16 cellular contexts compared by ENCODE assay signal in the genomic region with DNA sequence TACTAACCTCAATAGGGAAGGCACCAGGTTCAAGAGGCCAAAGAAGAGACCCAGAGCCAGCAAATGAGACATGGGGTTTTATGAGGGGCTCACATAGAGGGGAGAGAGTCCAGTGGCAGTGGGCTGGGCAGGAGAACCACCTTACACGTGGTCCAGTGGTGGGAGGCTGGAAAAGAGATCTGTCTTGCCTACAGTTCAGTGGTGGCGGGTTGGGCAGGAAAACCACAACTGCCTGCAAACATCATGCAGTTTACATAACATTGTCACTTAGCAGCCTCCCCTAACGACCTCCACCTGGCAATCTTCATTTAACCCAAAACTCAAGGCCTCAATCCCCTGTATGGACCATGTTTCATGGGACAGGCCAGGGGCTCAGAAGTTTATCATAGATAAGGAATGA. TPM values are rescaled to one million over a fixed set of nuclear protein-coding genes. Genes with fewer than 3 reads are reported as not detected.
DNase-seq lines count a peak whose midpoint lies in the region; ATAC-seq and TF ChIP-seq lines count a peak whose summit lies in the region.
"Had no signal": no experiment of that assay in that cellular context is flagged by ENCODE, and none has a peak within 500 bp of the region (broad histone marks: within the 10 kb centered on the region; RNA-seq: fewer than 3 reads in every experiment).

No MANE protein-coding gene starts in this region.

- peak overlapping the region; percentile 79 for H3K27ac Mint-ChIP-seq in activated CD4-positive, alpha-beta T cell treated with anti-CD3 and anti-CD28 coated beads for 36 hours
- peak overlapping the region; percentile 51 for H3K27ac Mint-ChIP-seq in activated T-helper 17 cell treated with anti-CD3 and anti-CD28 coated beads, Interleukin-2, amount 50 U/mL, for 72 hours
- H3K27ac Mint-ChIP-seq in neural progenitor cell = peak overlapping the region; percentile 30
- H3K27ac Mint-ChIP-seq: endodermal cell, mesothelial cell of epicardium had no signal

- H3K4me3 ChIP-seq in neural progenitor cell = no peak overlapping the region

- intact Hi-C loops in activated CD4-positive, alpha-beta T cell treated with anti-CD3 and anti-CD28 coated beads for 36 hours (cut with DNase I, micrococcal nuclease) = loop anchor here in 1 of 2 experiments (2.0 kb wide), 1 partner anchor 96 kb away; no protein-coding TSS in a partner anchor

- H3F3A ChIP-seq in neural progenitor cell (ENCODE audit: low read depth) = no peaks in the 10 kb centered on the region

- H3K27ac ChIP-seq in neural progenitor cell = no peak overlapping the region
- H3K27ac ChIP-seq: 22Rv1, parathyroid adenoma had no signal

- no peak for TF ChIP-seq CTCF in neural progenitor cell (IDR thresholded peaks at IDR 0.05)

- no peak overlapping the region for H3K9ac ChIP-seq in neural progenitor cell
- H3K9ac ChIP-seq: parathyroid adenoma had no signal

- no peaks in the 10 kb centered on the region for H3K36me3 ChIP-seq in neural progenitor cell

- H3K4me1 Mint-ChIP-seq in activated CD4-positive, alpha-beta T cell treated with anti-CD3 and anti-CD28 coated beads for 36 hours = peaks cover 95% of the 10 kb centered on the region
- peaks cover 73% of the 10 kb centered on the region for H3K4me1 Mint-ChIP-seq in activated T-helper 17 cell treated with anti-CD3 and anti-CD28 coated beads, Interleukin-2, amount 50 U/mL, for 72 hours
- peaks cover 62% of the 10 kb centered on the region for H3K4me1 Mint-ChIP-seq in neural progenitor cell
- H3K4me1 Mint-ChIP-seq: endodermal cell had no signal

- no peaks in the 10 kb centered on the region for H3K79me2 ChIP-seq in neural progenitor cell (ENCODE audit: low read depth)
- H3K79me2 ChIP-seq: parathyroid adenoma had no signal

- H4K20me1 ChIP-seq in neural progenitor cell (ENCODE audit: low read depth) = no peaks in the 10 kb centered on the region

- H3K27me3 ChIP-seq in neural progenitor cell = no peaks in the 10 kb centered on the region

- no peak for ATAC-seq in activated CD4-positive, alpha-beta T cell treated with anti-CD3 and anti-CD28 coated beads for 36 hours
- ATAC-seq in activated T-helper 17 cell treated with anti-CD3 and anti-CD28 coated beads, Interleukin-2, amount 50 U/mL, for 72 hours (replicated peaks) = no peak
- ATAC-seq in HG02759 (IDR thresholded peaks at IDR 0.05; ENCODE audit: unreplicated experiment) = no peak
- ATAC-seq in HG03439 (IDR thresholded peaks at IDR 0.05; ENCODE audit: unreplicated experiment) = no peak
- ATAC-seq: Right ventricle myocardium inferior had no signal

- H3K4me3 Mint-ChIP-seq in activated CD4-positive, alpha-beta T cell treated with anti-CD3 and anti-CD28 coated beads for 36 hours = no peak overlapping the region
- peak overlapping the region; percentile 34 for H3K4me3 Mint-ChIP-seq in activated T-helper 17 cell treated with anti-CD3 and anti-CD28 coated beads, Interleukin-2, amount 50 U/mL, for 72 hours
- H3K4me3 Mint-ChIP-seq in neural progenitor cell = no peak overlapping the region
- H3K4me3 Mint-ChIP-seq: endodermal cell, mesothelial cell of epicardium had no signal

- POLR2A ChIA-PET in activated CD4-positive, alpha-beta T cell treated with anti-CD3 and anti-CD28 coated beads for 36 hours (lab: Charles Lee) = no interaction called here

- no peak overlapping the region for H2AFZ ChIP-seq in neural progenitor cell (replicated peaks)
- H2AFZ ChIP-seq: parathyroid adenoma had no signal

- H3K9me3 ChIP-seq in neural progenitor cell (ENCODE audit: low read depth) = no peaks in the 10 kb centered on the region
- H3K9me3 ChIP-seq: Caco-2 had no signal

- no peaks in the 10 kb centered on the region for H3K27me3 Mint-ChIP-seq in activated CD4-positive, alpha-beta T cell treated with anti-CD3 and anti-CD28 coated beads for 36 hours
- no peaks in the 10 kb centered on the region for H3K27me3 Mint-ChIP-seq in activated T-helper 17 cell treated with anti-CD3 and anti-CD28 coated beads, Interleukin-2, amount 50 U/mL, for 72 hours
- H3K27me3 Mint-ChIP-seq in neural progenitor cell (ENCODE audit: insufficient read depth, low read depth) = peaks cover 25% of the 10 kb centered on the region

- DNase-seq in activated CD4-positive, alpha-beta T cell treated with anti-CD3 and anti-CD28 coated beads for 36 hours = peak; percentile 56
- no peak for DNase-seq in activated CD4-positive, alpha-beta T cell treated with anti-CD3 and anti-CD28 coated beads for 48 hours
- DNase-seq in NOMO-1 (lab: John Stamatoyannopoulos, UW; ENCODE audit: unreplicated experiment in 2 of 2) (peak; percentile 61 to 77), neural progenitor cell (ENCODE audit: low spot score) (no peak), NCI-H187 treated with DMSO at 0.1 percent for 48 hours (lab: John Stamatoyannopoulos, UW) (no peak)
- DNase-seq: Caco-2, endodermal cell, IMR-90, NCI-H1930 had no signal

- peaks cover 20% of the 10 kb centered on the region for H3K4me1 ChIP-seq in neural progenitor cell
- H3K4me1 ChIP-seq: parathyroid adenoma had no signal

- CTCF ChIA-PET in activated CD4-positive, alpha-beta T cell treated with anti-CD3 and anti-CD28 coated beads for 36 hours (lab: Charles Lee) = interaction anchor here (0.6 to 1.2 kb wide), 3 partner anchors 14 to 279 kb away, joined by 3 to 5 read pairs (median 4); no protein-coding TSS in a partner anchor

- no peak overlapping the region for H3K4me2 ChIP-seq in neural progenitor cell

- H3K36me3 Mint-ChIP-seq in activated CD4-positive, alpha-beta T cell treated with anti-CD3 and anti-CD28 coated beads for 36 hours (ENCODE audit: low read depth) = peaks cover 4% of the 10 kb centered on the region
- peaks cover 6% of the 10 kb centered on the region for H3K36me3 Mint-ChIP-seq in activated T-helper 17 cell treated with anti-CD3 and anti-CD28 coated beads, Interleukin-2, amount 50 U/mL, for 72 hours (ENCODE audit: low read depth)
- H3K36me3 Mint-ChIP-seq in neural progenitor cell = no peaks in the 10 kb centered on the region
- H3K36me3 Mint-ChIP-seq: mesothelial cell of epicardium had no signal

- H3K9me3 Mint-ChIP-seq in activated CD4-positive, alpha-beta T cell treated with anti-CD3 and anti-CD28 coated beads for 36 hours (ENCODE audit: low read depth) = peaks cover 6% of the 10 kb centered on the region
- no peaks in the 10 kb centered on the region for H3K9me3 Mint-ChIP-seq in activated T-helper 17 cell treated with anti-CD3 and anti-CD28 coated beads, Interleukin-2, amount 50 U/mL, for 72 hours
- H3K9me3 Mint-ChIP-seq in neural progenitor cell = peaks cover 2% of the 10 kb centered on the region
- H3K9me3 Mint-ChIP-seq: endodermal cell, mesothelial cell of epicardium had no signal

RNA-seq across cellular contexts. Expression of gene CRYGS, which starts 29.1 kb away (rescaled TPM):
- total RNA-seq in activated CD4-positive, alpha-beta T cell treated with anti-CD3 and anti-CD28 coated beads for 36 hours = 1 to 10 TPM; 1.6 to 1.7 TPM
- 1 to 10 TPM; 2.4 to 4.9 TPM for total RNA-seq in activated T-helper 17 cell treated with anti-CD3 and anti-CD28 coated beads, Interleukin-2, amount 50 U/mL, for 72 hours
- total RNA-seq in neural progenitor cell (ENCODE audit: low replicate concordance) = 1.1 and 1.4 TPM in 2 replicates

RNA-seq across cellular contexts. Expression of gene TBCCD1, which starts 52.0 kb away (rescaled TPM):
- total RNA-seq in activated CD4-positive, alpha-beta T cell treated with anti-CD3 and anti-CD28 coated beads for 36 hours = 10 to 100 TPM; 10.5 to 11.4 TPM
- total RNA-seq in activated T-helper 17 cell treated with anti-CD3 and anti-CD28 coated beads, Interleukin-2, amount 50 U/mL, for 72 hours = 1 to 10 TPM; 7.8 to 9.7 TPM
- 16.8 and 21.1 TPM in 2 replicates for total RNA-seq in neural progenitor cell (ENCODE audit: low replicate concordance)

RNA-seq across cellular contexts. Expression of gene DNAJB11, which starts 55.4 kb away (rescaled TPM):
- 10 to 100 TPM; 30.9 to 36.6 TPM for total RNA-seq in activated CD4-positive, alpha-beta T cell treated with anti-CD3 and anti-CD28 coated beads for 36 hours
- total RNA-seq in activated T-helper 17 cell treated with anti-CD3 and anti-CD28 coated beads, Interleukin-2, amount 50 U/mL, for 72 hours = 10 to 100 TPM; 22.4 to 46.7 TPM
- total RNA-seq in neural progenitor cell (ENCODE audit: low replicate concordance) = 52.7 and 73.0 TPM in 2 replicates

Comparison
In these comparisons a context has a peak if more than half of its experiments do, and no peak if none do; other contexts are left out.
1. DNase-seq: peak in activated CD4-positive, alpha-beta T cell treated with anti-CD3 and anti-CD28 coated beads for 36 hours (single experiment) and NOMO-1 (2 of 2); none in activated CD4-positive, alpha-beta T cell treated with anti-CD3 and anti-CD28 coated beads for 48 hours (single experiment), neural progenitor cell (single experiment) and NCI-H187 treated with DMSO at 0.1 percent for 48 hours (single experiment).
2. Peak in every context shown above with its lines, with median percentiles within 50 percentile points of each other: H3K27ac Mint-ChIP-seq.